ENCODE assay signal across 7 cellular contexts in genomic region chr18:24271381-24272331, GRCh38.
A peak's percentile ranks its signal among the peaks of the same experiment; 100 is the strongest.
DNase-seq lines count a peak whose midpoint lies in the region; ATAC-seq and TF ChIP-seq lines count a peak whose summit lies in the region.

No MANE protein-coding gene starts in this region.

- no peaks in the 10 kb centered on the region for H3K27me3 ChIP-seq in dorsolateral prefrontal cortex

- DNase-seq in G401 (ENCODE audit: low spot score), result peak; percentile 56
- DNase-seq in HUDEP-2 (lab: John Stamatoyannopoulos, UW; ENCODE audit: unreplicated experiment in 76 of 76), result peak in 60 of 76 experiments; percentile 2 to 72 (median 40)
- DNase-seq in SW 1271 (lab: John Stamatoyannopoulos, UW), result peak; percentile 64 to 75
- DNase-seq in dorsolateral prefrontal cortex, result peak; percentile 29 to 78 (median 68)
- peak; percentile 81 for DNase-seq in left lobe of liver (ENCODE audit: low spot score)
- DNase-seq in stimulated activated CD4-positive, alpha-beta T cell treated with anti-CD3 and anti-CD28 coated beads, Interleukin-15, amount 100 ng/mL, for 48 hours (ENCODE audit: low read depth in 2 of 2), result peak; percentile 3 to 7

- peak overlapping the region; percentile 65 to 98 (median 86) for H3K4me3 ChIP-seq in dorsolateral prefrontal cortex

- ATAC-seq in left lobe of liver (peak; percentile 91), HG03571 (IDR thresholded peaks at IDR 0.05; ENCODE audit: unreplicated experiment) (no peak)

- in situ Hi-C loops in G401 (cut with HindIII; ENCODE audit: low sequenced_read_pairs), result no loop called here

- H3K27ac ChIP-seq in dorsolateral prefrontal cortex, result peak overlapping the region; percentile 90 to 100 (median 98)

- intact Hi-C loops in dorsolateral prefrontal cortex (cut with DNase I), result loop anchor here (1.0 to 5.0 kb wide), 3 partner anchors 71 to 95 kb away; no protein-coding TSS in a partner anchor

- peak in 38 of 56 donors; percentile 9 to 57 (median 31) for TF ChIP-seq CTCF in dorsolateral prefrontal cortex (IDR thresholded peaks at IDR 0.05 in 54 of 56, conservative IDR thresholded peaks at IDR 0.05 in 2 of 56; ENCODE audit: low read depth in 1 of 56, partially characterized antibody in 56 of 56)

Comparison
In these comparisons a context has a peak if more than half of its experiments do, and no peak if none do; other contexts are left out.
1. DNase-seq: peak in every context shown above with its lines; median percentile 81 in left lobe of liver; 70 in SW 1271; 68 in dorsolateral prefrontal cortex; 56 in G401; 40 in HUDEP-2; 5 in stimulated activated CD4-positive, alpha-beta T cell treated with anti-CD3 and anti-CD28 coated beads, Interleukin-15, amount 100 ng/mL, for 48 hours.